In genomic region chr11:129881570-129882170, GRCh38 we compare ENCODE assay signal across 8 cellular contexts.
A peak's percentile ranks its signal among the peaks of the same experiment; 100 is the strongest.
DNase-seq lines count a peak whose midpoint lies in the region; ATAC-seq and TF ChIP-seq lines count a peak whose summit lies in the region.

No MANE protein-coding gene starts in this region.

- no peak overlapping the region for H3K4me3 ChIP-seq in DOHH2 (ENCODE audit: low read length)

- peak; percentile 81 for TF ChIP-seq CTCF in DOHH2 (IDR thresholded peaks at IDR 0.05; ENCODE audit: low read depth, low read length, poor library complexity, severe bottlenecking)

- H3K27ac Mint-ChIP-seq in stimulated activated naive CD8-positive, alpha-beta T cell treated with anti-CD3 and anti-CD28 coated beads, Interleukin-15, amount 100 ng/mL, for 72 hours: no peak overlapping the region

- no peaks in the 10 kb centered on the region for H4K20me1 ChIP-seq in DOHH2 (ENCODE audit: control insufficient read depth, insufficient read depth, low read depth, low read length)

- no peaks in the 10 kb centered on the region for H3K9me3 Mint-ChIP-seq in stimulated activated naive CD8-positive, alpha-beta T cell treated with anti-CD3 and anti-CD28 coated beads, Interleukin-15, amount 100 ng/mL, for 72 hours

- H3F3A ChIP-seq in DOHH2 (ENCODE audit: control insufficient read depth, insufficient read depth): no peaks in the 10 kb centered on the region

- peak; percentile 96 for ATAC-seq in GM21423 (IDR thresholded peaks at IDR 0.05; ENCODE audit: unreplicated experiment)
- peak; percentile 60 for ATAC-seq in stimulated activated naive CD8-positive, alpha-beta T cell treated with anti-CD3 and anti-CD28 coated beads, Interleukin-15, amount 100 ng/mL, for 72 hours

- H3K27me3 ChIP-seq in DOHH2 (ENCODE audit: control insufficient read depth, low read length): no peaks in the 10 kb centered on the region

- H3K4me1 ChIP-seq in DOHH2 (ENCODE audit: control insufficient read depth, low read length): no peaks in the 10 kb centered on the region

- no peaks in the 10 kb centered on the region for H3K79me2 ChIP-seq in DOHH2 (ENCODE audit: control insufficient read depth, low read length)

- H3K9me3 ChIP-seq in DOHH2 (ENCODE audit: control insufficient read depth, insufficient read depth, low read length): no peaks in the 10 kb centered on the region

- H3K4me2 ChIP-seq in DOHH2 (ENCODE audit: low read length): no peak overlapping the region

- H3K4me1 Mint-ChIP-seq in stimulated activated naive CD8-positive, alpha-beta T cell treated with anti-CD3 and anti-CD28 coated beads, Interleukin-15, amount 100 ng/mL, for 72 hours: no peaks in the 10 kb centered on the region

- no peak overlapping the region for H3K27ac ChIP-seq in DOHH2 (ENCODE audit: low read depth, low read length)

- DNase-seq in NCI-H510A treated with DMSO at 0.1 percent for 48 hours (lab: John Stamatoyannopoulos, UW) (peak; percentile 41), iPS-NIHi7 (ENCODE audit: extremely low spot score) (peak; percentile 76), DMS79 treated with DMSO at 0.1 percent for 48 hours (lab: John Stamatoyannopoulos, UW) (no peak), SW480 (ENCODE audit: low spot score) (no peak)
- peak; percentile 12 for DNase-seq in activated T-helper 9 cell treated with anti-CD3 and anti-CD28 coated beads, Interleukin-2, amount 50 U/mL, for 16 hours (ENCODE audit: low read depth)
- DNase-seq in stimulated activated naive CD8-positive, alpha-beta T cell treated with anti-CD3 and anti-CD28 coated beads, Interleukin-15, amount 100 ng/mL, for 72 hours: peak; percentile 19 to 22

- H3K9me2 ChIP-seq in DOHH2 (replicated peaks; ENCODE audit: control insufficient read depth, low read length): no peaks in the 10 kb centered on the region

- H3K36me3 ChIP-seq in DOHH2 (ENCODE audit: control insufficient read depth, low read length): peaks cover 97% of the 10 kb centered on the region

- H3K27me3 Mint-ChIP-seq in stimulated activated naive CD8-positive, alpha-beta T cell treated with anti-CD3 and anti-CD28 coated beads, Interleukin-15, amount 100 ng/mL, for 72 hours: no peaks in the 10 kb centered on the region

- H3K4me3 Mint-ChIP-seq in stimulated activated naive CD8-positive, alpha-beta T cell treated with anti-CD3 and anti-CD28 coated beads, Interleukin-15, amount 100 ng/mL, for 72 hours: no peak overlapping the region

Comparison
In these comparisons a context has a peak if more than half of its experiments do, and no peak if none do; other contexts are left out.
1. DNase-seq: peak in NCI-H510A treated with DMSO at 0.1 percent for 48 hours (single experiment), activated T-helper 9 cell treated with anti-CD3 and anti-CD28 coated beads, Interleukin-2, amount 50 U/mL, for 16 hours (single experiment), iPS-NIHi7 (single experiment) and stimulated activated naive CD8-positive, alpha-beta T cell treated with anti-CD3 and anti-CD28 coated beads, Interleukin-15, amount 100 ng/mL, for 72 hours (2 of 2); none in DMS79 treated with DMSO at 0.1 percent for 48 hours (single experiment) and SW480 (single experiment).